ENCODE assay signal across 8 cellular contexts in the genomic region with DNA sequence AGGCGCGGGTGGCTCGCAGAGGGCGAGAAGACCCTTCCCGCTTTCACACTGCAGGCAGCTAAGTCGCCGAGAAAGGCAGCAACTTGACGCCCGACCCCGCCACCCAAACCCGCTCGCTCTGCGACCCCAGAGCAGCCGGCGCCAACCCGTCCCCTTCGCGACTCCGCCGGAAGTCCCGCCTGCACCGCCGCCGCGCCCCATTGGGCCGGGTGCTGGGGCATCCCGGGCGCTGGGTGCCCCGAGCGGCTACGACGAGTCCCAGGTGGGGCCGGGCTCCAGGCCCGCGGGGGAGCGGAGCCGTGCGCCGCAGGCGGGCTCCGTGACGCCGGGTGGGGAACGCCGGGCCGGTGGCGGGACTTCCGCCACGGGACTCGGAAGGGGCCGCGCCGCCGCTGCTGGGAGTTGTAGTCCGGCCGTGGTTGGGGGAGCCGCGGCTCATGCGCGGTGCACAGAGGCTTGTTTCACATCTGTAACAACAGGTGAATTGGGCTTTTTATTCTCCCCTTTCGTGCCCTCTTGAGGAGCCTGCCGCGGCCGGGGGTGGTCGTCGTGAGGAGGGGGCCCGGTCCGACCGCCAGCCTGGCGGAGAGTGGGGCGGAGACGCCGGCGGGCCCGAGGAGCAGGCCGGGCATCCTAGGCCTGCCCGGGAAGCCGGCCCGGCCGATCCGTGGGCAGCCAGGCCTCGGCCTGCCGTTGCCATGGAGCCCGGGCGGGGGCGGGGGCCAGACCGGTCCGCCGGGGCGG. TPM values are rescaled to one million over a fixed set of nuclear protein-coding genes. Genes with fewer than 3 reads are reported as not detected.
DNase-seq lines count a peak whose midpoint lies in the region; ATAC-seq and TF ChIP-seq lines count a peak whose summit lies in the region.

A gene with protein sequence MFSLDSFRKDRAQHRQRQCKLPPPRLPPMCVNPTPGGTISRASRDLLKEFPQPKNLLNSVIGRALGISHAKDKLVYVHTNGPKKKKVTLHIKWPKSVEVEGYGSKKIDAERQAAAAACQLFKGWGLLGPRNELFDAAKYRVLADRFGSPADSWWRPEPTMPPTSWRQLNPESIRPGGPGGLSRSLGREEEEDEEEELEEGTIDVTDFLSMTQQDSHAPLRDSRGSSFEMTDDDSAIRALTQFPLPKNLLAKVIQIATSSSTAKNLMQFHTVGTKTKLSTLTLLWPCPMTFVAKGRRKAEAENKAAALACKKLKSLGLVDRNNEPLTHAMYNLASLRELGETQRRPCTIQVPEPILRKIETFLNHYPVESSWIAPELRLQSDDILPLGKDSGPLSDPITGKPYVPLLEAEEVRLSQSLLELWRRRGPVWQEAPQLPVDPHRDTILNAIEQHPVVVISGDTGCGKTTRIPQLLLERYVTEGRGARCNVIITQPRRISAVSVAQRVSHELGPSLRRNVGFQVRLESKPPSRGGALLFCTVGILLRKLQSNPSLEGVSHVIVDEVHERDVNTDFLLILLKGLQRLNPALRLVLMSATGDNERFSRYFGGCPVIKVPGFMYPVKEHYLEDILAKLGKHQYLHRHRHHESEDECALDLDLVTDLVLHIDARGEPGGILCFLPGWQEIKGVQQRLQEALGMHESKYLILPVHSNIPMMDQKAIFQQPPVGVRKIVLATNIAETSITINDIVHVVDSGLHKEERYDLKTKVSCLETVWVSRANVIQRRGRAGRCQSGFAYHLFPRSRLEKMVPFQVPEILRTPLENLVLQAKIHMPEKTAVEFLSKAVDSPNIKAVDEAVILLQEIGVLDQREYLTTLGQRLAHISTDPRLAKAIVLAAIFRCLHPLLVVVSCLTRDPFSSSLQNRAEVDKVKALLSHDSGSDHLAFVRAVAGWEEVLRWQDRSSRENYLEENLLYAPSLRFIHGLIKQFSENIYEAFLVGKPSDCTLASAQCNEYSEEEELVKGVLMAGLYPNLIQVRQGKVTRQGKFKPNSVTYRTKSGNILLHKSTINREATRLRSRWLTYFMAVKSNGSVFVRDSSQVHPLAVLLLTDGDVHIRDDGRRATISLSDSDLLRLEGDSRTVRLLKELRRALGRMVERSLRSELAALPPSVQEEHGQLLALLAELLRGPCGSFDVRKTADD (plus strand): TSS at position 405 of the 744 bp plus-strand sequence. CDS start 7,546 bp downstream, outside the sequence.

- CTCF ChIA-PET in AG04450 (lab: Charles Lee): interaction anchor here (2.3 kb wide), 1 partner anchor 281 kb away, joined by 10 read pairs; no protein-coding TSS in a partner anchor

- H3K9me3 ChIP-seq in AG04450 (ENCODE audit: control insufficient read depth, insufficient read depth, low read length): no peaks in the 10 kb centered on the region

- ATAC-seq in GM18867 (IDR thresholded peaks at IDR 0.05; ENCODE audit: unreplicated experiment) (peak; percentile 89), HG03095 (IDR thresholded peaks at IDR 0.05; ENCODE audit: unreplicated experiment) (peak; percentile 89)

- POLR2A ChIA-PET in AG04450 (lab: Yijun Ruan, JAX): interaction anchor here (0.8 kb wide), 1 partner anchor 204 kb away, joined by 4 read pairs; no protein-coding TSS in a partner anchor

- DNase-seq in AG04450 (ENCODE audit: low read depth, low spot score) (no peak), NCI-H345 treated with DMSO at 0.1 percent for 48 hours (lab: John Stamatoyannopoulos, UW; ENCODE audit: unreplicated experiment) (peak; percentile 32)
- DNase-seq in activated CD4-positive, alpha-beta T cell treated with anti-CD3 and anti-CD28 coated beads for 48 hours: peak; percentile 91
- DNase-seq in stimulated activated CD4-positive, alpha-beta T cell treated with anti-CD3 and anti-CD28 coated beads, Interleukin-1b, Interleukin-23, amount 100 ng/mL, for 24 hours (ENCODE audit: low read depth in 4 of 4, low spot score in 1 of 4): peak; percentile 72 to 85 (median 79)

- H3K27ac ChIP-seq in AG04450 (ENCODE audit: low read depth, low read length) (peak within 1 kb of the TSS; percentile 96), cingulate gyrus (ENCODE audit: low read depth, low read length) (peak within 1 kb of the TSS; percentile 94), layer of hippocampus (ENCODE audit: low read depth, low read length) (peak within 1 kb of the TSS; percentile 94)

- H3K27me3 ChIP-seq in AG04450 (ENCODE audit: control insufficient read depth, insufficient read depth, low read length) (no peaks in the 10 kb centered on the region), layer of hippocampus (ENCODE audit: control insufficient read depth, insufficient read depth, low read length) (no peaks in the 10 kb centered on the region)

- H3K4me3 ChIP-seq in AG04450 (ENCODE audit: low read depth, low read length): peak within 1 kb of the TSS; percentile 87

- TF ChIP-seq CTCF in AG04450 (IDR thresholded peaks at IDR 0.05; ENCODE audit: low read depth, low read length): no peak

RNA-seq across cellular contexts. Expression of the gene that starts here (rescaled TPM):
- polyA plus RNA-seq in AG04450 (2011; rRNA removed): 30.7 and 36.1 TPM in 2 replicates
- 44.8 and 58.0 TPM in 2 replicates for polyA minus RNA-seq in AG04450 (2011; rRNA and poly(A)+ RNA removed)
